ENCODE assay signal across 12 cellular contexts in genomic region chr2:9737053-9737875, GRCh38.
DNase-seq lines count a peak whose midpoint lies in the region; ATAC-seq, FAIRE-seq and TF ChIP-seq lines count a peak whose summit lies in the region.
"Had no signal": no experiment of that assay in that cellular context is flagged by ENCODE, and none has a peak within 500 bp of the region (broad histone marks: within the 10 kb centered on the region; RNA-seq: fewer than 3 reads in every experiment).

No MANE protein-coding gene starts in this region.

- no peak for FAIRE-seq in HTR-8/SVneo (lab: Jason Lieb, UNC)

- TF ChIP-seq POLR2A in suprapubic skin (IDR thresholded peaks at IDR 0.05), result no peak

- H3K27ac ChIP-seq in suprapubic skin, result no peak overlapping the region
- H3K27ac ChIP-seq: thoracic aorta had no signal

- peaks cover 43% of the 10 kb centered on the region for H3K4me1 Mint-ChIP-seq in activated CD8-positive, alpha-beta T cell treated with anti-CD3 and anti-CD28 coated beads for 36 hours (ENCODE audit: low read depth)

- intact Hi-C loops in activated CD8-positive, alpha-beta T cell treated with anti-CD3 and anti-CD28 coated beads for 36 hours (cut with micrococcal nuclease), result no loop called here

- TF ChIP-seq EP300 in suprapubic skin (IDR thresholded peaks at IDR 0.05), result no peak

- H3K36me3 ChIP-seq in kidney epithelial cell (ENCODE audit: control insufficient read depth, insufficient read depth, low read length), result no peaks in the 10 kb centered on the region
- no peaks in the 10 kb centered on the region for H3K36me3 ChIP-seq in suprapubic skin
- H3K36me3 ChIP-seq: thoracic aorta had no signal

- no peaks in the 10 kb centered on the region for H3K27me3 Mint-ChIP-seq in activated CD8-positive, alpha-beta T cell treated with anti-CD3 and anti-CD28 coated beads for 36 hours
- H3K27me3 Mint-ChIP-seq: B cell had no signal

- DNase-seq in NCI-H2227 (lab: John Stamatoyannopoulos, UW; ENCODE audit: unreplicated experiment) (peak; percentile 19), NCI-H2227 treated with DMSO at 0.1 percent for 48 hours (lab: John Stamatoyannopoulos, UW) (no peak), HTR-8/SVneo (ENCODE audit: insufficient read length, low spot score) (peak; percentile 87), kidney epithelial cell (ENCODE audit: low read depth) (no peak), suprapubic skin (ENCODE audit: low spot score in 2 of 2) (no peak)
- no peak for DNase-seq in activated CD8-positive, alpha-beta T cell treated with anti-CD3 and anti-CD28 coated beads for 36 hours
- DNase-seq: NCI-H1105 had no signal

- no peak for TF ChIP-seq CTCF in activated CD8-positive, alpha-beta T cell treated with anti-CD3 and anti-CD28 coated beads for 36 hours (IDR thresholded peaks at IDR 0.05)
- peak; percentile 48 for TF ChIP-seq CTCF in kidney epithelial cell (IDR thresholded peaks at IDR 0.05; ENCODE audit: insufficient read depth, low read length, poor library complexity, severe bottlenecking)
- no peak for TF ChIP-seq CTCF in suprapubic skin (IDR thresholded peaks at IDR 0.05)

- H3K36me3 Mint-ChIP-seq in activated CD8-positive, alpha-beta T cell treated with anti-CD3 and anti-CD28 coated beads for 36 hours (ENCODE audit: low read depth), result no peaks in the 10 kb centered on the region

- no peak for ATAC-seq in activated CD8-positive, alpha-beta T cell treated with anti-CD3 and anti-CD28 coated beads for 36 hours
- ATAC-seq in GM21717 (IDR thresholded peaks at IDR 0.05; ENCODE audit: unreplicated experiment), result no peak
- no peak for ATAC-seq in HG03095 (IDR thresholded peaks at IDR 0.05; ENCODE audit: unreplicated experiment)
- ATAC-seq: esophagus mucosa had no signal

- H3K4me3 ChIP-seq in kidney epithelial cell (ENCODE audit: low read depth, low read length), result no peak overlapping the region
- H3K4me3 ChIP-seq in suprapubic skin, result no peak overlapping the region
- H3K4me3 ChIP-seq: thoracic aorta had no signal

- 73% methylated on average over 8 of the region's 9 CpGs for WGBS in suprapubic skin

- H3K4me3 Mint-ChIP-seq in activated CD8-positive, alpha-beta T cell treated with anti-CD3 and anti-CD28 coated beads for 36 hours, result no peak overlapping the region
- H3K4me3 Mint-ChIP-seq: B cell had no signal

- no peaks in the 10 kb centered on the region for H3K9me3 ChIP-seq in suprapubic skin

- POLR2A ChIA-PET in activated CD8-positive, alpha-beta T cell treated with anti-CD3 and anti-CD28 coated beads for 36 hours (lab: Charles Lee), result interaction anchor here (0.9 kb wide), 1 partner anchor 13 kb away, joined by 3 read pairs; no protein-coding TSS in a partner anchor

- peaks cover 11% of the 10 kb centered on the region for H3K9me3 Mint-ChIP-seq in activated CD8-positive, alpha-beta T cell treated with anti-CD3 and anti-CD28 coated beads for 36 hours

- no peaks in the 10 kb centered on the region for H3K27me3 ChIP-seq in kidney epithelial cell (ENCODE audit: control insufficient read depth, insufficient read depth, low read length)
- H3K27me3 ChIP-seq in suprapubic skin, result no peaks in the 10 kb centered on the region

- peaks cover 12% of the 10 kb centered on the region for H3K4me1 ChIP-seq in suprapubic skin

- peak overlapping the region; percentile 38 for H3K27ac Mint-ChIP-seq in activated CD8-positive, alpha-beta T cell treated with anti-CD3 and anti-CD28 coated beads for 36 hours
- H3K27ac Mint-ChIP-seq: B cell had no signal

- CTCF ChIA-PET in activated CD8-positive, alpha-beta T cell treated with anti-CD3 and anti-CD28 coated beads for 36 hours (lab: Charles Lee), result interaction anchor here (0.7 to 1.8 kb wide), 4 partner anchors 12 to 33 kb away, joined by 3 read pairs; no protein-coding TSS in a partner anchor

Comparison
In these comparisons a context has a peak if more than half of its experiments do, and no peak if none do; other contexts are left out.
1. DNase-seq: peak in NCI-H2227 (single experiment) and HTR-8/SVneo (single experiment); none in NCI-H2227 treated with DMSO at 0.1 percent for 48 hours (single experiment), activated CD8-positive, alpha-beta T cell treated with anti-CD3 and anti-CD28 coated beads for 36 hours (single experiment), kidney epithelial cell (single experiment) and suprapubic skin (0 of 2).